In the genomic region with DNA sequence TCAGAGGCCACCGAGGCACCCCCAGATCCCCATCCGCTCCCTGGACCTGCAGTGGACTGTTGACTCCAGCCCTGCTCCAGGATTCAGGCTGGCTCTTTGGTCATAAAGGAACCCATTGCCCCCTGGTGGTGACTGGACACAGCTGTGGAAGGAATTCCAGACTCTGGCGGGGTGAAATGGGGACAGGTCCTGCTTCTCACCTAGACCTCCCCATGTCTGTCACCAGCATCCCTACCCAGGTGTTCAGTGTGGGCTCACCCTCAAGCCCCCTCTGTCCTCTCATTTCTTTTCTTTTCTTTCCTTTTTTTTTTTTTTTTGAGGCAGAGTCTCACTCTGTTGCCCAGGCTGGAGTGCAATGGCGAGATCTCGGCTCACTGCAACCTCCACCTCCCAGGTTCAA, we compare ENCODE assay signal across 8 cellular contexts. TPM values are rescaled to one million over a fixed set of nuclear protein-coding genes. Genes with fewer than 3 reads are reported as not detected.
A peak's percentile ranks its signal among the peaks of the same experiment; 100 is the strongest.
DNase-seq lines count a peak whose midpoint lies in the region; ATAC-seq and TF ChIP-seq lines count a peak whose summit lies in the region.

No MANE protein-coding gene starts in this region.

- ATAC-seq in activated B cell treated with CpG ODN at 0.5 μM for 24 hours (ENCODE audit: low read depth) = peak; percentile 64
- ATAC-seq in left colon = peak; percentile 66
- no peak for ATAC-seq in GM19324 (IDR thresholded peaks at IDR 0.05; ENCODE audit: low FRiP score, unreplicated experiment)

- POLR2A ChIA-PET in activated B cell treated with CpG ODN at 0.5 μM for 24 hours (lab: Charles Lee) = no interaction called here

- no peak overlapping the region for H3K27ac Mint-ChIP-seq in activated B cell treated with CpG ODN at 0.5 μM for 24 hours

- CTCF ChIA-PET in activated B cell treated with CpG ODN at 0.5 μM for 24 hours (lab: Charles Lee) = interaction anchor here (0.7 to 4.2 kb wide), 8 partner anchors 34 to 646 kb away, joined by 3 to 19 read pairs (median 4); a partner anchor contains a TSS

- no peaks in the 10 kb centered on the region for H3K9me3 Mint-ChIP-seq in activated B cell treated with CpG ODN at 0.5 μM for 24 hours

- H3K27me3 Mint-ChIP-seq in activated B cell treated with CpG ODN at 0.5 μM for 24 hours = peaks cover 24% of the 10 kb centered on the region

- intact Hi-C loops in activated B cell treated with CpG ODN at 0.5 μM for 24 hours (cut with micrococcal nuclease) (loop anchor here (1.0 kb wide), 5 partner anchors 82 to 646 kb away; no protein-coding TSS in a partner anchor), left colon (cut with DNase I, micrococcal nuclease) (loop anchor here (2.0 to 5.0 kb wide), 3 partner anchors 82 to 146 kb away; no protein-coding TSS in a partner anchor)

- no peak overlapping the region for H3K4me3 Mint-ChIP-seq in activated B cell treated with CpG ODN at 0.5 μM for 24 hours

- peak; percentile 55 to 85 for DNase-seq in NCI-H524 (lab: John Stamatoyannopoulos, UW)
- no peak for DNase-seq in NCI-H524 treated with DMSO at 0.1 percent for 48 hours (lab: John Stamatoyannopoulos, UW)
- DNase-seq in NCI-H2171 (lab: John Stamatoyannopoulos, UW) = peak; percentile 82
- DNase-seq in activated B cell treated with CpG ODN at 0.5 μM for 24 hours = no peak
- peak; percentile 86 for DNase-seq in cerebellum (ENCODE audit: low spot score)
- DNase-seq in left colon = peak; percentile 82 to 87
- peak; percentile 41 to 43 for DNase-seq in stimulated activated CD4-positive, alpha-beta T cell treated with anti-CD3 and anti-CD28 coated beads, Interleukin-4, amount 100 ng/mL, for 4 hours

- H3K4me1 Mint-ChIP-seq in activated B cell treated with CpG ODN at 0.5 μM for 24 hours = no peaks in the 10 kb centered on the region

- no peak for TF ChIP-seq CTCF in activated B cell treated with CpG ODN at 0.5 μM for 24 hours (IDR thresholded peaks at IDR 0.05)

- H3K36me3 Mint-ChIP-seq in activated B cell treated with CpG ODN at 0.5 μM for 24 hours (ENCODE audit: low read depth) = no peaks in the 10 kb centered on the region

RNA-seq across cellular contexts. Expression of a gene that starts 25.5 kb away (rescaled TPM):
- total RNA-seq in activated B cell treated with CpG ODN at 0.5 μM for 24 hours (0.20 and 0.73 TPM in 2 replicates), cerebellum (96.1 TPM), left colon (10 to 100 TPM in 1 of 2 donors, 1 to 10 TPM in 1; 9.0 to 15.0 TPM)

Comparison
In these comparisons a context has a peak if more than half of its experiments do, and no peak if none do; other contexts are left out.
1. DNase-seq: peak in NCI-H524 (2 of 2), NCI-H2171 (single experiment), cerebellum (single experiment), left colon (2 of 2) and stimulated activated CD4-positive, alpha-beta T cell treated with anti-CD3 and anti-CD28 coated beads, Interleukin-4, amount 100 ng/mL, for 4 hours (2 of 2); none in NCI-H524 treated with DMSO at 0.1 percent for 48 hours (single experiment) and activated B cell treated with CpG ODN at 0.5 μM for 24 hours (single experiment).